Comparison of ENCODE assay signal across 8 cellular contexts in the genomic region with DNA sequence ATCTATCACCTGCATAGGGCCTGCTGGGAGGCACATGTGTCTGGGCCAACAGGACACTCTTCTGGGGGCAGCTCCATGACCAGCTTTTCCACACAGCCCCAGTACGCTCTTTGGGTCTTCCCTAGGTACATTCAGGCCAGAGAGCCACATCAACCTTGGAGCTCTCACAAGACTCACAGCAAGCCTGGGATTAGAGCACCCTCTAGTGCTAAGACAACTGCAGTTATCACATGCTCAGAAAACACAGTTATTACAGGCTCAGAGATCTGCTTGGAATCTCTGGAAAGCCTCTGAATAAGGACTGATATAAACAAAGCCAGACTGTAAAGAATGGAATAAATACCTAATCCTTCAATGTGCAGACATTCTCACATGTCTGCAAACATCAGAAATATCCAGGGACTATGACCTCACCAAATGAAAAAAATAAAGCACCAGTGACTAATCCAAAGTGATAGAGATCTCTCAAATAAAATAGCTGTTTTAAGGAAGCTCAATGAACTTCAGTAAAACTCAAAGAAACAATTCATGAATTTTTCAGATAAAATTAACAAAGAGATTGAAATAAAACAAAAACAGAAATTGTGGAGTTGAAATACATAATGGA.
DNase-seq lines count a peak whose midpoint lies in the region; ATAC-seq, FAIRE-seq and TF ChIP-seq lines count a peak whose summit lies in the region.

No MANE protein-coding gene starts in this region.

- 100% methylated on average over 1 of the region's 1 CpG for WGBS in upper lobe of left lung, 2 donors

- ATAC-seq in HG03565 (IDR thresholded peaks at IDR 0.05; ENCODE audit: unreplicated experiment) (peak; percentile 59), upper lobe of left lung (ENCODE audit: low FRiP score in 2 of 2) (peak; percentile 19 to 36), HG02840 (IDR thresholded peaks at IDR 0.05; ENCODE audit: low FRiP score, unreplicated experiment) (no peak), left ventricle myocardium superior (no peak)

- TF ChIP-seq CTCF in C4-2B (conservative IDR thresholded peaks at IDR 0.05): peak; percentile 76
- peak in 3 of 6 experiments; percentile 24 to 34 (median 26) for TF ChIP-seq CTCF in upper lobe of left lung (IDR thresholded peaks at IDR 0.05)

- H3K27ac ChIP-seq in C4-2B: no peak overlapping the region
- no peak overlapping the region for H3K27ac ChIP-seq in SJCRH30
- H3K27ac ChIP-seq in upper lobe of left lung: no peak overlapping the region

- DNase-seq in GM18507 (ENCODE audit: extremely low spot score, insufficient read length, low read depth) (no peak), SJCRH30 (peak; percentile 28 to 47), fibroblast of the conjunctiva (ENCODE audit: low read depth) (peak; percentile 48), upper lobe of left lung (no peak), left ventricle myocardium superior (no peak)

- H3K9me3 ChIP-seq in SJCRH30 (replicated peaks) (no peaks in the 10 kb centered on the region), upper lobe of left lung (no peaks in the 10 kb centered on the region)

- intact Hi-C loops in left ventricle myocardium superior (cut with micrococcal nuclease): no loop called here

- no peak for TF ChIP-seq POLR2A in upper lobe of left lung (IDR thresholded peaks at IDR 0.05)

- peak; percentile 69 for FAIRE-seq in GM18507 (lab: Jason Lieb, UNC)

- H3K4me1 ChIP-seq in SJCRH30 (no peaks in the 10 kb centered on the region), upper lobe of left lung (no peaks in the 10 kb centered on the region)

- TF ChIP-seq EP300 in upper lobe of left lung (IDR thresholded peaks at IDR 0.05): no peak

- H3K36me3 ChIP-seq in SJCRH30 (no peaks in the 10 kb centered on the region), upper lobe of left lung (no peaks in the 10 kb centered on the region)

- H3K27me3 ChIP-seq in SJCRH30 (no peaks in the 10 kb centered on the region), upper lobe of left lung (no peaks in the 10 kb centered on the region)

- H3K4me3 ChIP-seq in SJCRH30 (no peak overlapping the region), upper lobe of left lung (no peak overlapping the region)

Comparison
In these comparisons a context has a peak if more than half of its experiments do, and no peak if none do; other contexts are left out.
1. DNase-seq: peak in SJCRH30 (2 of 2) and fibroblast of the conjunctiva (single experiment); none in GM18507 (single experiment), upper lobe of left lung (0 of 2) and left ventricle myocardium superior (single experiment).
2. ATAC-seq: peak in HG03565 (single experiment) and upper lobe of left lung (2 of 2); none in HG02840 (single experiment) and left ventricle myocardium superior (single experiment).